8 cellular contexts compared by ENCODE assay signal in the genomic region with DNA sequence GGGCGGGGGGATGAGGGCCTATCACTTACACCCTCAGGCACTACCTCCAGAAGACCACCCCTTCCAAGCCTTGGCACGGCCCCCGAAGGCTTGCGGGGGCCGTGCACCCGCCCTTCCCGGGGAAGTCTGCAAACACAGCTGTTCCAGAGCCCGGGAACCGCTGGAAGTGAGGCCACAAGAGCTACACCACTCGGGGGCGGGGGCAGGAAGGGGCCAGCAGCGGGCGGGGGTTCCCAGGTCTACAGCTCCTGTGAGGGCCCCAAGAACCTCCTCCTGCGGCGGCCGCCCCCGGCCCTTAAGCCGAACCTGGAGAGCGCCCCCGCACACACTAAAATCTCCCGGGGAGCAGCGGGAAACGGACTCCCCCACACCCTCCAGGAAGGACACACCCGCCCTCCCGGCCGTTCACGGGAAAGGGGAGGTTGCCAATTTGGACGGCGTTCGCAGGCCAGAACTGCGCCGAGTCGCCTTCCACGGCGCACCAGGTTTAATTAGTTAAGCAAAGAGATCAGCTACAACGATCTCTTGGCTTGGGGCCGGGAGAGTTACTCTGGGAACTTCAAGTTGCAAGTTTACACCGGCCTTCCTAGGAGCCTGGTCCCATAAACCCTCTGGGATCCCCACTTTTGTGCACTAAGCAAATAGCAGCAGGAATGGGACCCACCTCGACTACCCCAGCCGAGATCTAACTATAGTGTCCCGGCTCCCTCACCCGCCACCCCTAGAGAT. TPM values are rescaled to one million over a fixed set of nuclear protein-coding genes. Genes with fewer than 3 reads are reported as not detected.
DNase-seq lines count a peak whose midpoint lies in the region; ATAC-seq and TF ChIP-seq lines count a peak whose summit lies in the region.

No MANE protein-coding gene starts in this region.

- 0% methylated on average over 1 to 23 of the region's 42 CpGs for WGBS in upper lobe of left lung, 2 donors

- H3K27me3 ChIP-seq in SJCRH30 (no peaks in the 10 kb centered on the region), upper lobe of left lung (no peaks in the 10 kb centered on the region)
- peaks cover 22% of the 10 kb centered on the region for H3K27me3 ChIP-seq in effector memory CD4-positive, alpha-beta T cell (replicated peaks; ENCODE audit: control insufficient read depth, insufficient read depth, low read length, poor library complexity, severe bottlenecking)

- peak overlapping the region; percentile 74 for H3K27ac ChIP-seq in SJCRH30
- H3K27ac ChIP-seq in effector memory CD4-positive, alpha-beta T cell (ENCODE audit: insufficient read depth, low read length, poor library complexity, severe bottlenecking) = no peak overlapping the region
- H3K27ac ChIP-seq in upper lobe of left lung = peak overlapping the region; percentile 94 to 99 (median 98)

- TF ChIP-seq CTCF in AG04449 (IDR thresholded peaks at IDR 0.05; ENCODE audit: insufficient read depth, low read length, missing control alignments) (no peak), GM13976 (IDR thresholded peaks at IDR 0.05; ENCODE audit: borderline replicate concordance, control extremely low read depth, extremely low read depth, insufficient read depth, missing control alignments) (no peak), upper lobe of left lung (IDR thresholded peaks at IDR 0.05) (no peak)

- peak in 1 of 4 donors; percentile 8 for TF ChIP-seq POLR2A in upper lobe of left lung (IDR thresholded peaks at IDR 0.05)

- no peaks in the 10 kb centered on the region for H3K4me1 ChIP-seq in SJCRH30
- peaks cover 19% of the 10 kb centered on the region for H3K4me1 ChIP-seq in effector memory CD4-positive, alpha-beta T cell (ENCODE audit: control insufficient read depth, insufficient read depth, low read length, poor library complexity, severe bottlenecking)
- H3K4me1 ChIP-seq in upper lobe of left lung = peaks cover 31 to 64% (median 34%) of the 10 kb centered on the region in 4 donors

- ATAC-seq in upper lobe of left lung (ENCODE audit: low FRiP score in 2 of 2) (peak; percentile 35 to 61), GM21529 (IDR thresholded peaks at IDR 0.05; ENCODE audit: unreplicated experiment) (no peak)

- DNase-seq in AG04449 (ENCODE audit: low read depth, low spot score) (no peak), GM13976 (ENCODE audit: low spot score) (peak; percentile 51), SJCRH30 (peak in 1 of 2 experiments; percentile 93), mesenteric fat pad (ENCODE audit: low spot score) (peak; percentile 91), upper lobe of left lung (peak; percentile 67 to 89), NCI-H1930 (lab: John Stamatoyannopoulos, UW) (no peak)
- no peak for DNase-seq in effector memory CD4-positive, alpha-beta T cell

- no peaks in the 10 kb centered on the region for H3K9me3 ChIP-seq in SJCRH30 (replicated peaks)
- no peaks in the 10 kb centered on the region for H3K9me3 ChIP-seq in effector memory CD4-positive, alpha-beta T cell (ENCODE audit: control insufficient read depth, low read length)
- no peaks in the 10 kb centered on the region for H3K9me3 ChIP-seq in upper lobe of left lung

- no peak for TF ChIP-seq EP300 in upper lobe of left lung (IDR thresholded peaks at IDR 0.05)

- CTCF ChIA-PET in AG04449 (lab: Yijun Ruan, JAX) = interaction anchor here (0.9 to 4.1 kb wide), 20 partner anchors 7 to 874 kb away, joined by 3 to 40 read pairs (median 6); no protein-coding TSS in a partner anchor

- in situ Hi-C loops in GM13976 (cut with MboI; ENCODE audit: low sequenced_read_pairs, unreplicated experiment) = no loop called here

- H3K4me3 ChIP-seq in AG04449 (ENCODE audit: low read depth, low read length) (peak overlapping the region; percentile 92), SJCRH30 (peak overlapping the region; percentile 72), upper lobe of left lung (peak overlapping the region; percentile 65 to 92 (median 88))
- peak overlapping the region; percentile 60 for H3K4me3 ChIP-seq in effector memory CD4-positive, alpha-beta T cell (ENCODE audit: insufficient read depth, low read depth, low read length, poor library complexity, severe bottlenecking)

- POLR2A ChIA-PET in AG04449 (lab: Yijun Ruan, JAX) = interaction anchor here (0.8 to 1.6 kb wide), 5 partner anchors 22 to 536 kb away, joined by 3 to 8 read pairs (median 4); partner anchors contain the start of gene MKKS

- H3K36me3 ChIP-seq in SJCRH30 (no peaks in the 10 kb centered on the region), upper lobe of left lung (peaks cover 0 to 17% (median 2%) of the 10 kb centered on the region in 4 donors)
- no peaks in the 10 kb centered on the region for H3K36me3 ChIP-seq in effector memory CD4-positive, alpha-beta T cell (ENCODE audit: control insufficient read depth, insufficient read depth, low read length)

RNA-seq across cellular contexts. Expression of gene JAG1, which starts 1.8 kb away (rescaled TPM):
- total RNA-seq in SJCRH30 (2014; rRNA removed; shearing (Covaris generic)) = 8.8 TPM in 2 replicates
- total RNA-seq in mesenteric fat pad (96.7 TPM), upper lobe of left lung (10 to 100 TPM; 37.7 to 57.4 (median 47.0) TPM)

Comparison
In these comparisons a context has a peak if more than half of its experiments do, and no peak if none do; other contexts are left out.
1. DNase-seq: peak in GM13976 (single experiment), mesenteric fat pad (single experiment) and upper lobe of left lung (2 of 2); none in AG04449 (single experiment), effector memory CD4-positive, alpha-beta T cell (0 of 3) and NCI-H1930 (0 of 2).
2. Peak in every context shown above with its lines, with median percentiles within 50 percentile points of each other: H3K4me3 ChIP-seq.